1 cellular context compared by ENCODE assay signal in the genomic region with DNA sequence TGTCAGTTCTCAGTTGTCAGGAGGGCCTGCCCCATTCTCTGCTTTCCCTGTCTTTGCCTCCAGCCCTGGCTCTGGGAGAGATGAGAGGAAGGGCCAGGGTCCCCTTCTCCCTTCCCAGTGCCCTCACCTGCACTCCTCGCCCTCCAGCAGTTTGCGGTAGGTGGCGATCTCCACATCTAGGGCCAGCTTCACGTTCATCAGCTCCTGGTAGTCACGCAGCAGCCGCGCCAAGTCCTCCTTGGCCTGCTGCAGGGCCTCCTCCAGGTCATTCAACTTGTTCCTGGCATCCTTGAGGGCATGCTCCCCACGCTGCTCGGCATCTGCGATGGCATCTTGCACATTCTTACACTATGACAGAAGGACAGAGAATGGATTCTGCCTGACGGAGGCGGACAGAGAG.
TF ChIP-seq lines count a peak whose summit lies in the region.

No MANE protein-coding gene starts in this region.

TF ChIP-seq in SK-N-SH treated with all-trans-retinoic acid at 6 μM for 48 hours, 23 proteins besides CTCF, POLR2A, EP300 and RAD21 (continued from another document):
- TF ChIP-seq, protein P1, sequence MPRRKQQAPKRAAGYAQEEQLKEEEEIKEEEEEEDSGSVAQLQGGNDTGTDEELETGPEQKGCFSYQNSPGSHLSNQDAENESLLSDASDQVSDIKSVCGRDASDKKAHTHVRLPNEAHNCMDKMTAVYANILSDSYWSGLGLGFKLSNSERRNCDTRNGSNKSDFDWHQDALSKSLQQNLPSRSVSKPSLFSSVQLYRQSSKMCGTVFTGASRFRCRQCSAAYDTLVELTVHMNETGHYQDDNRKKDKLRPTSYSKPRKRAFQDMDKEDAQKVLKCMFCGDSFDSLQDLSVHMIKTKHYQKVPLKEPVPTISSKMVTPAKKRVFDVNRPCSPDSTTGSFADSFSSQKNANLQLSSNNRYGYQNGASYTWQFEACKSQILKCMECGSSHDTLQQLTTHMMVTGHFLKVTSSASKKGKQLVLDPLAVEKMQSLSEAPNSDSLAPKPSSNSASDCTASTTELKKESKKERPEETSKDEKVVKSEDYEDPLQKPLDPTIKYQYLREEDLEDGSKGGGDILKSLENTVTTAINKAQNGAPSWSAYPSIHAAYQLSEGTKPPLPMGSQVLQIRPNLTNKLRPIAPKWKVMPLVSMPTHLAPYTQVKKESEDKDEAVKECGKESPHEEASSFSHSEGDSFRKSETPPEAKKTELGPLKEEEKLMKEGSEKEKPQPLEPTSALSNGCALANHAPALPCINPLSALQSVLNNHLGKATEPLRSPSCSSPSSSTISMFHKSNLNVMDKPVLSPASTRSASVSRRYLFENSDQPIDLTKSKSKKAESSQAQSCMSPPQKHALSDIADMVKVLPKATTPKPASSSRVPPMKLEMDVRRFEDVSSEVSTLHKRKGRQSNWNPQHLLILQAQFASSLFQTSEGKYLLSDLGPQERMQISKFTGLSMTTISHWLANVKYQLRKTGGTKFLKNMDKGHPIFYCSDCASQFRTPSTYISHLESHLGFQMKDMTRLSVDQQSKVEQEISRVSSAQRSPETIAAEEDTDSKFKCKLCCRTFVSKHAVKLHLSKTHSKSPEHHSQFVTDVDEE (CRISPR knock-in tag; IDR thresholded peaks at IDR 0.05), result no peak
- TF ChIP-seq ZFP3 (CRISPR knock-in tag; IDR thresholded peaks at IDR 0.05) (no peak), PPARA (CRISPR knock-in tag; IDR thresholded peaks at IDR 0.05; ENCODE audit: borderline replicate concordance) (no peak), OSR1 (CRISPR knock-in tag; IDR thresholded peaks at IDR 0.05) (no peak)
